Comparison of ENCODE assay signal across 15 cellular contexts in genomic region chr22:41369089-41369745, GRCh38. TPM values are rescaled to one million over a fixed set of nuclear protein-coding genes. Genes with fewer than 3 reads are reported as not detected.
DNase-seq lines count a peak whose midpoint lies in the region; ATAC-seq and TF ChIP-seq lines count a peak whose summit lies in the region.
"Had no signal": no experiment of that assay in that cellular context is flagged by ENCODE, and none has a peak within 500 bp of the region (broad histone marks: within the 10 kb centered on the region; RNA-seq: fewer than 3 reads in every experiment).

No MANE protein-coding gene starts in this region.

- 41 to 68% methylated on average over 5 to 11 of the region's 11 CpGs for WGBS in testis, 2 donors

- H3K4me3 Mint-ChIP-seq in effector memory CD8-positive, alpha-beta T cell: no peak overlapping the region
- H3K4me3 Mint-ChIP-seq: activated T-helper 1 cell treated with anti-CD3 and anti-CD28 coated beads, Interleukin-12 subunit alpha, Interleukin-12 subunit beta, Interleukin-2, Interleukin-4 antibody, amounts not matched to agents 30 ng/mL and 10 ng/mL and 1 ng/mL, durations not matched to agents 14 hours and 24 hours and 36 hours; neural crest cell had no signal

- H3K4me1 Mint-ChIP-seq in effector memory CD8-positive, alpha-beta T cell (ENCODE audit: low read depth in 2 of 2): peaks cover 0 to 5% of the 10 kb centered on the region in 2 donors
- H3K4me1 Mint-ChIP-seq: neural crest cell had no signal

- H3K36me3 Mint-ChIP-seq in effector memory CD8-positive, alpha-beta T cell (ENCODE audit: insufficient read depth): no peaks in the 10 kb centered on the region

- no peaks in the 10 kb centered on the region for H3K9me3 ChIP-seq in ascending aorta
- H3K9me3 ChIP-seq in testis: no peaks in the 10 kb centered on the region
- H3K9me3 ChIP-seq: A549, SK-N-SH had no signal

- no peaks in the 10 kb centered on the region for H3K27me3 ChIP-seq in ascending aorta
- no peaks in the 10 kb centered on the region for H3K27me3 ChIP-seq in testis

- TF ChIP-seq CTCF in ascending aorta (IDR thresholded peaks at IDR 0.05) (no peak), testis (IDR thresholded peaks at IDR 0.05) (no peak)

- H3K4me3 ChIP-seq in ascending aorta (peak overlapping the region in 1 of 2 donors; percentile 63), testis (peak overlapping the region in 1 of 2 donors; percentile 59)
- H3K4me3 ChIP-seq: A549 had no signal

- intact Hi-C loops in ascending aorta (cut with DNase I): loop anchor here (5.0 kb wide), 1 partner anchor 82 kb away; the partner anchor contains the start of gene RANGAP1
- intact Hi-C loops in testis (cut with DNase I; ENCODE audit: low total_unique reads): no loop called here

- no peak for TF ChIP-seq POLR2A in testis (IDR thresholded peaks at IDR 0.05)

- peaks cover 10 to 26% of the 10 kb centered on the region in 2 donors for H3K4me1 ChIP-seq in ascending aorta
- peaks cover 35% of the 10 kb centered on the region for H3K4me1 ChIP-seq in testis

- no peak overlapping the region for H3K27ac Mint-ChIP-seq in effector memory CD8-positive, alpha-beta T cell
- H3K27ac Mint-ChIP-seq: activated T-helper 1 cell treated with anti-CD3 and anti-CD28 coated beads, Interleukin-12 subunit alpha, Interleukin-12 subunit beta, Interleukin-2, Interleukin-4 antibody, amounts not matched to agents 30 ng/mL and 10 ng/mL and 1 ng/mL, durations not matched to agents 14 hours and 24 hours and 36 hours had no signal

- ATAC-seq in GM21367 (IDR thresholded peaks at IDR 0.05; ENCODE audit: unreplicated experiment): no peak
- no peak for ATAC-seq in effector memory CD8-positive, alpha-beta T cell (replicated peaks)
- ATAC-seq: A549 had no signal

- DNase-seq in NCI-H2107 treated with DMSO at 0.1 percent for 48 hours (lab: John Stamatoyannopoulos, UW; ENCODE audit: unreplicated experiment) (peak; percentile 8), NCI-H2107 (lab: John Stamatoyannopoulos, UW) (no peak), ascending aorta (ENCODE audit: low spot score in 2 of 2) (no peak), midbrain (lab: John Stamatoyannopoulos, UW) (peak; percentile 47), testis (no peak), T-helper 1 cell (no peak)
- DNase-seq in effector memory CD8-positive, alpha-beta T cell: no peak
- DNase-seq: brain microvascular endothelial cell, Kasumi-1, NCI-H526, SK-N-SH had no signal

- H3K9me3 Mint-ChIP-seq in effector memory CD8-positive, alpha-beta T cell: no peaks in the 10 kb centered on the region
- H3K9me3 Mint-ChIP-seq: activated T-helper 1 cell treated with anti-CD3 and anti-CD28 coated beads, Interleukin-12 subunit alpha, Interleukin-12 subunit beta, Interleukin-2, Interleukin-4 antibody, amounts not matched to agents 30 ng/mL and 10 ng/mL and 1 ng/mL, durations not matched to agents 14 hours and 24 hours and 36 hours; neural crest cell had no signal

- no peaks in the 10 kb centered on the region for H3K36me3 ChIP-seq in ascending aorta
- no peaks in the 10 kb centered on the region for H3K36me3 ChIP-seq in testis (ENCODE audit: low read depth, missing control alignments)
- H3K36me3 ChIP-seq: brain microvascular endothelial cell had no signal

- H3K27ac ChIP-seq in ascending aorta (peak overlapping the region; percentile 21 to 56), testis (peak overlapping the region; percentile 77 to 88)
- H3K27ac ChIP-seq: A549, brain microvascular endothelial cell had no signal

- peaks cover 0 to 7% of the 10 kb centered on the region in 2 donors for H3K27me3 Mint-ChIP-seq in effector memory CD8-positive, alpha-beta T cell

RNA-seq across cellular contexts. Expression of gene TEF, which starts 12.5 kb away (rescaled TPM):
- total RNA-seq in ascending aorta (20.2 TPM), testis (10 to 100 TPM; 32.8 to 40.9 TPM)
- 25.6 TPM for polyA plus RNA-seq in testis (ENCODE audit: insufficient read depth, low read depth, low replicate concordance)

Comparison
In these comparisons a context has a peak if more than half of its experiments do, and no peak if none do; other contexts are left out.
1. DNase-seq: peak in NCI-H2107 treated with DMSO at 0.1 percent for 48 hours (single experiment) and midbrain (single experiment); none in NCI-H2107 (single experiment), ascending aorta (0 of 2), testis (single experiment), T-helper 1 cell (0 of 5) and effector memory CD8-positive, alpha-beta T cell (0 of 3).